Comparison of ENCODE assay signal across 10 cellular contexts in the genomic region with DNA sequence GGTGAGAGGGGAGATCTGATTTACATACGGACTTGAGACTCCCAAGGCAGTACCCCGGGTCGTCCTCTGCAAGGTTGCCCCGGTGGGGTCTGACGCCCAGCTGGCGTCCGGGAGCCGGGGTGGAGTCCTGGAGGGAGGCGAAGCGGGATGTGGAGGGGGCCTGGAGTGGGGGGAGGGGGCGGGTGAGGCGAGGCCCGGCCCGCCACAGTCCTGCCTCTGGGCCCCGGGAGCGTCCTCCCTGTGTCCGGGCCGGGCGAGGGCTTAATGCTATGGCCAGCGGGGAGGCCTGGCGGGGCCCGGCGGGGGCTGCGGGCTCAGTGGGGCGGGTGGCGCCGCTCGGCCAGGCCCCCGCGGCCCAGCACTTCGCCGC. TPM values are rescaled to one million over a fixed set of nuclear protein-coding genes. Genes with fewer than 3 reads are reported as not detected.
DNase-seq lines count a peak whose midpoint lies in the region; ATAC-seq, FAIRE-seq and TF ChIP-seq lines count a peak whose summit lies in the region.
"Had no signal": no experiment of that assay in that cellular context is flagged by ENCODE, and none has a peak within 500 bp of the region (broad histone marks: within the 10 kb centered on the region; RNA-seq: fewer than 3 reads in every experiment).

No MANE protein-coding gene starts in this region.

- peaks cover 0 to 2% (median 0%) of the 10 kb centered on the region in 3 donors for H3K4me1 Mint-ChIP-seq in CD8-positive, alpha-beta memory T cell

- H3K36me3 Mint-ChIP-seq in CD8-positive, alpha-beta memory T cell = no peaks in the 10 kb centered on the region

- WGBS in heart right ventricle, 2 donors = 5 to 13% methylated on average over 19 to 32 of the region's 32 CpGs
- 11 to 22% methylated on average over 13 to 32 of the region's 32 CpGs for WGBS in pancreas, 2 donors

- no peaks in the 10 kb centered on the region for H3K36me3 ChIP-seq in BJ (ENCODE audit: control insufficient read depth, insufficient read depth, low read length)
- no peaks in the 10 kb centered on the region for H3K36me3 ChIP-seq in WERI-Rb-1
- peaks cover 0 to 39% (median 0%) of the 10 kb centered on the region in 9 donors for H3K36me3 ChIP-seq in heart right ventricle
- no peaks in the 10 kb centered on the region for H3K36me3 ChIP-seq in pancreas
- no peaks in the 10 kb centered on the region for H3K36me3 ChIP-seq in CD8-positive, alpha-beta memory T cell (ENCODE audit: insufficient read depth, low read length)

- no peaks in the 10 kb centered on the region for H3K27me3 Mint-ChIP-seq in CD8-positive, alpha-beta memory T cell

- ATAC-seq in heart right ventricle (peak in 4 of 8 donors; percentile 3 to 12 (median 7)), pancreas (peak in 2 of 4 donors; percentile 2 to 44)

- H3K27me3 ChIP-seq in BJ (ENCODE audit: control insufficient read depth, insufficient read depth, low read length) = no peaks in the 10 kb centered on the region
- no peaks in the 10 kb centered on the region for H3K27me3 ChIP-seq in WERI-Rb-1 (ENCODE audit: insufficient read depth, low read depth, severe bottlenecking)
- H3K27me3 ChIP-seq in heart right ventricle = no peaks in the 10 kb centered on the region
- H3K27me3 ChIP-seq in pancreas = no peaks in the 10 kb centered on the region
- no peaks in the 10 kb centered on the region for H3K27me3 ChIP-seq in CD8-positive, alpha-beta memory T cell (ENCODE audit: insufficient read depth, low read length, poor library complexity, severe bottlenecking)

- no peak overlapping the region for H3K4me3 Mint-ChIP-seq in CD8-positive, alpha-beta memory T cell
- H3K4me3 Mint-ChIP-seq: activated naive CD4-positive, alpha-beta T cell treated with anti-CD3 and anti-CD28 coated beads for 36 hours had no signal

- peak overlapping the region; percentile 77 for H3K27ac ChIP-seq in WERI-Rb-1
- peak overlapping the region; percentile 81 to 99 (median 94) for H3K27ac ChIP-seq in heart right ventricle
- no peak overlapping the region for H3K27ac ChIP-seq in pancreas
- no peak overlapping the region for H3K27ac ChIP-seq in CD8-positive, alpha-beta memory T cell (ENCODE audit: low read depth, low read length)

- DNase-seq in BJ (ENCODE audit: low read depth) (no peak), WERI-Rb-1 (no peak), heart right ventricle (peak in 1 of 2 donors; percentile 10), pancreas (peak in 1 of 6 donors; percentile 68), posterior vena cava (ENCODE audit: low spot score) (no peak), SKM-1 treated with dmso at 0.1 percent for 144 hours (lab: John Stamatoyannopoulos, UW; ENCODE audit: unreplicated experiment) (no peak), GM13976 (ENCODE audit: low spot score) (no peak)
- no peak for DNase-seq in CD8-positive, alpha-beta memory T cell

- peaks cover 0 to 23% (median 4%) of the 10 kb centered on the region in 9 donors for H3K4me1 ChIP-seq in heart right ventricle
- peaks cover 0 to 10% (median 8%) of the 10 kb centered on the region in 3 donors for H3K4me1 ChIP-seq in pancreas
- no peaks in the 10 kb centered on the region for H3K4me1 ChIP-seq in CD8-positive, alpha-beta memory T cell (ENCODE audit: insufficient read depth, low read length)

- no peak for FAIRE-seq in pancreas (lab: Jason Lieb, UNC)

- intact Hi-C loops in heart right ventricle (cut with DNase I) = loop anchor here (2.0 to 10.0 kb wide), 16 partner anchors 78 to 470 kb away; partner anchors contain the start of genes MADD (in 5 of the 10), ARFGAP2 (in 4 of the 10), NR1H3 (in 2 of the 10) and PACSIN3 (in 2 of the 10)
- intact Hi-C loops in pancreas (cut with DNase I) = loop anchor here in 1 of 3 donors (10.0 kb wide), 1 partner anchor 180 kb away; the partner anchor contains the start of gene ARFGAP2
- intact Hi-C loops in posterior vena cava (cut with DNase I) = loop anchor here (5.0 to 10.0 kb wide), 2 partner anchors 173 to 180 kb away; partner anchors contain the start of gene ARFGAP2 (in 1 of the 2)

- no peaks in the 10 kb centered on the region for H3K9me3 Mint-ChIP-seq in CD8-positive, alpha-beta memory T cell
- H3K9me3 Mint-ChIP-seq: activated naive CD4-positive, alpha-beta T cell treated with anti-CD3 and anti-CD28 coated beads for 36 hours had no signal

- no peak overlapping the region for H3K27ac Mint-ChIP-seq in CD8-positive, alpha-beta memory T cell
- H3K27ac Mint-ChIP-seq: activated naive CD4-positive, alpha-beta T cell treated with anti-CD3 and anti-CD28 coated beads for 36 hours had no signal

- POLR2A ChIA-PET in BJ (lab: Charles Lee) = no interaction called here
- POLR2A ChIA-PET in CD8-positive, alpha-beta memory T cell (lab: Charles Lee) = no interaction called here

- H3K4me3 ChIP-seq in BJ (ENCODE audit: low read depth, low read length) (peak overlapping the region; percentile 23), WERI-Rb-1 (ENCODE audit: low read depth, low read length) (peak overlapping the region; percentile 6; the same call in 1 of the 2 replicates), heart right ventricle (peak overlapping the region; percentile 32 to 63 (median 47)), pancreas (peak overlapping the region in 3 of 4 donors; percentile 16 to 53 (median 41))
- no peak overlapping the region for H3K4me3 ChIP-seq in CD8-positive, alpha-beta memory T cell (ENCODE audit: low read length)

- H3K9me3 ChIP-seq in WERI-Rb-1 (ENCODE audit: severe bottlenecking) (no peaks in the 10 kb centered on the region), heart right ventricle (no peaks in the 10 kb centered on the region), pancreas (no peaks in the 10 kb centered on the region)
- no peaks in the 10 kb centered on the region for H3K9me3 ChIP-seq in CD8-positive, alpha-beta memory T cell (ENCODE audit: low read length)

- in situ Hi-C loops in GM13976 (cut with MboI; ENCODE audit: low sequenced_read_pairs, unreplicated experiment) = no loop called here

- TF ChIP-seq CTCF in BJ (IDR thresholded peaks at IDR 0.05; ENCODE audit: insufficient read depth, low read depth, low read length) (no peak), WERI-Rb-1 (IDR thresholded peaks at IDR 0.05; ENCODE audit: low read depth, low read length) (no peak), heart right ventricle (IDR thresholded peaks at IDR 0.05) (no peak), pancreas (IDR thresholded peaks at IDR 0.05) (no peak), GM13976 (IDR thresholded peaks at IDR 0.05; ENCODE audit: borderline replicate concordance, control extremely low read depth, extremely low read depth, insufficient read depth, missing control alignments) (no peak)

- CTCF ChIA-PET in BJ (lab: Yijun Ruan, JAX) = interaction anchor here (0.6 to 2.1 kb wide), 27 partner anchors 9 to 459 kb away, joined by 3 to 14 read pairs (median 4); partner anchors contain the start of gene ARFGAP2
- CTCF ChIA-PET in CD8-positive, alpha-beta memory T cell (lab: Charles Lee) = no interaction called here

RNA-seq across cellular contexts. Expression of gene MYBPC3, which starts 2.4 kb away (rescaled TPM):
- not detected in 2 replicates for polyA plus RNA-seq in BJ (2011; rRNA removed)
- polyA minus RNA-seq in BJ (2011; rRNA and poly(A)+ RNA removed) = not detected in 2 replicates
- 1,000 to 10,000 TPM; 1,404 to 3,138 (median 2,490) TPM for total RNA-seq in heart right ventricle
- polyA plus RNA-seq in heart right ventricle = 1,000 to 10,000 TPM in 1 of 2 donors, 100 to 1,000 TPM in 1; 484 to 2,250 TPM
- 1 to 10 TPM in 1 of 6 donors, under 1 TPM in 3, not detected in 2; 0.06 to 1.0 (median 0.09) TPM for total RNA-seq in pancreas
- under 1 TPM; 0.14 to 0.23 TPM for polyA plus RNA-seq in pancreas
- not detected for total RNA-seq in CD8-positive, alpha-beta memory T cell
- polyA plus RNA-seq in CD8-positive, alpha-beta memory T cell = not detected
- under 1 TPM; 0.19 to 0.37 TPM for total RNA-seq in posterior vena cava
- total RNA-seq: activated naive CD4-positive, alpha-beta T cell treated with anti-CD3 and anti-CD28 coated beads for 36 hours had no signal

RNA-seq across cellular contexts. Expression of gene SPI1, which starts 23.4 kb away (rescaled TPM):
- polyA plus RNA-seq in BJ (2011; rRNA removed) = not detected in 2 replicates
- not detected in 2 replicates for polyA minus RNA-seq in BJ (2011; rRNA and poly(A)+ RNA removed)
- 10 to 100 TPM in 3 of 10 donors, 1 to 10 TPM in 7; 3.4 to 38.9 (median 6.7) TPM for total RNA-seq in heart right ventricle
- 10 to 100 TPM in 1 of 2 donors, 1 to 10 TPM in 1; 6.7 to 10.2 TPM for polyA plus RNA-seq in heart right ventricle
- total RNA-seq in pancreas = 10 to 100 TPM in 2 of 6 donors, 1 to 10 TPM in 4; 1.0 to 24.2 (median 4.5) TPM
- 1 to 10 TPM; 4.7 to 7.6 TPM for polyA plus RNA-seq in pancreas
- total RNA-seq in CD8-positive, alpha-beta memory T cell = 1 to 10 TPM; 1.8 to 2.0 TPM
- polyA plus RNA-seq in CD8-positive, alpha-beta memory T cell = not detected
- total RNA-seq in posterior vena cava = 10 to 100 TPM; 27.7 to 47.0 TPM
- total RNA-seq: activated naive CD4-positive, alpha-beta T cell treated with anti-CD3 and anti-CD28 coated beads for 36 hours; NCI-H460 had no signal

RNA-seq across cellular contexts. Expression of gene SLC39A13, which starts 53.5 kb away (rescaled TPM):
- polyA plus RNA-seq in BJ (2011; rRNA removed) (59.7 and 108 TPM in 2 replicates), heart right ventricle (10 to 100 TPM; 62.3 to 86.4 TPM), pancreas (10 to 100 TPM; 52.6 to 55.6 TPM)
- 24.2 and 32.3 TPM in 2 replicates for polyA minus RNA-seq in BJ (2011; rRNA and poly(A)+ RNA removed)
- total RNA-seq in heart right ventricle (10 to 100 TPM; 31.1 to 54.5 (median 40.8) TPM), pancreas (10 to 100 TPM; 14.6 to 28.5 (median 19.3) TPM), posterior vena cava (10 to 100 TPM; 96.1 to 98.1 TPM)
- total RNA-seq in CD8-positive, alpha-beta memory T cell = 10 to 100 TPM; 20.2 to 23.4 TPM
- polyA plus RNA-seq in CD8-positive, alpha-beta memory T cell = 39.4 TPM

Comparison
In these comparisons a context has a peak if more than half of its experiments do, and no peak if none do; other contexts are left out.
1. H3K27ac ChIP-seq: peak in WERI-Rb-1 (single experiment) and heart right ventricle (10 of 10); none in pancreas (0 of 4) and CD8-positive, alpha-beta memory T cell (single experiment).
2. RNA of gene MYBPC3, which starts 2.4 kb away (total RNA-seq): 1,404 to 3,138 TPM in heart right ventricle; 0.19 to 0.37 TPM in posterior vena cava, 0.06 to 1.0 TPM in pancreas and not detected in CD8-positive, alpha-beta memory T cell; every median in the first group is over 100 times any median in the second.